18 cellular contexts compared by ENCODE assay signal in the genomic region with DNA sequence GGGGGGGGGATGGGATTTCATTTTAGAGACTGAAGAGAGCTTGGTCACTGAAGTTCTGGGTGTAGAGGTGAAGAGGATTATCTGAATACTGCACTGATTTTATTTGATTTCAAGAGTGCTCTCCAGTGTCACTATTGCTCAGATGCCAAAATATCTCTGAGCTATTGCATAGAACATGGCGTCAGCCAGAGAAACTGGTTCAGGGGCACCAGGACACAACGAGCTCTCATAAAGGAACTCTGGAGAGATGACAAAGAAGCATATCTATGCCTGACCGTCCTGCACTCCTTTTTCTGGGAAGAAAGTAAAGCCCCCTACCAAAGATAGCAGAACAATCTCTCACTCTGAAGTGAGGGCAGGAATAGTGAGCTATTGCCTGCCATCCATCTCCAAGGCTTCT. TPM values are rescaled to one million over a fixed set of nuclear protein-coding genes. Genes with fewer than 3 reads are reported as not detected.
A peak's percentile ranks its signal among the peaks of the same experiment; 100 is the strongest.
DNase-seq lines count a peak whose midpoint lies in the region; ATAC-seq and TF ChIP-seq lines count a peak whose summit lies in the region.
"Had no signal": no experiment of that assay in that cellular context is flagged by ENCODE, and none has a peak within 500 bp of the region (broad histone marks: within the 10 kb centered on the region; RNA-seq: fewer than 3 reads in every experiment).

No MANE protein-coding gene starts in this region.

- H4K91ac ChIP-seq in mesenchymal stem cell (ENCODE audit: low read length), result no peak overlapping the region

- no peaks in the 10 kb centered on the region for H3K9me3 ChIP-seq in SK-N-SH
- no peaks in the 10 kb centered on the region for H3K9me3 ChIP-seq in endocrine pancreas (ENCODE audit: control insufficient read depth, low read length)
- H3K9me3 ChIP-seq in mesenchymal stem cell (ENCODE audit: control insufficient read depth, low read length), result no peaks in the 10 kb centered on the region
- H3K9me3 ChIP-seq in suprapubic skin, result no peaks in the 10 kb centered on the region

- H3K79me1 ChIP-seq in mesenchymal stem cell (replicated peaks; ENCODE audit: low read length, poor library complexity, severe bottlenecking), result no peaks in the 10 kb centered on the region

- CTCF ChIA-PET in SK-N-SH (lab: Yijun Ruan, JAX), result interaction anchor here (0.8 to 16.8 kb wide), 7 partner anchors 9 to 113 kb away, joined by 3 to 495 read pairs (median 4); partner anchors contain the start of gene CEBPE

- POLR2A ChIA-PET in SK-N-SH (lab: Yijun Ruan, JAX), result interaction anchor here (0.6 kb wide), 1 partner anchor 14 kb away, joined by 3 read pairs; no protein-coding TSS in a partner anchor

- TF ChIP-seq EP300 in SK-N-SH (IDR thresholded peaks at IDR 0.05; ENCODE audit: borderline replicate concordance in 1 of 2, low read depth in 1 of 2, low read length in 1 of 2) (no peak), suprapubic skin (IDR thresholded peaks at IDR 0.05) (no peak)

- H2BK15ac ChIP-seq in mesenchymal stem cell (ENCODE audit: low read depth, poor library complexity, severe bottlenecking), result no peak overlapping the region

- TF ChIP-seq POLR2A in suprapubic skin (IDR thresholded peaks at IDR 0.05), result no peak

- H2BK120ac ChIP-seq in mesenchymal stem cell (ENCODE audit: low read depth, low read length), result no peak overlapping the region

- H3K23ac ChIP-seq in mesenchymal stem cell (ENCODE audit: low read length in 2 of 2), result no peak overlapping the region

- 16% methylated on average over 3 of the region's 3 CpGs for WGBS in SK-N-SH (ENCODE audit: low lambda C conversion rate)
- WGBS in mesenchymal stem cell, result 81% methylated on average over 3 of the region's 3 CpGs
- 34% methylated on average over 3 of the region's 3 CpGs for WGBS in suprapubic skin

- no peak for ATAC-seq in SK-N-SH treated with all-trans-retinoic acid at 6 μM for 48 hours
- ATAC-seq in GM21786 (IDR thresholded peaks at IDR 0.05; ENCODE audit: unreplicated experiment), result no peak

- no peak overlapping the region for H4K8ac ChIP-seq in mesenchymal stem cell (ENCODE audit: low read length)

- H3K4me3 ChIP-seq in SK-N-SH (ENCODE audit: low read depth in 2 of 2, low read length in 1 of 2) (no peak overlapping the region; a peak in 1 of 4 replicates), endocrine pancreas (ENCODE audit: control insufficient read depth, insufficient read depth, low read length) (peak overlapping the region; percentile 94), mesenchymal stem cell (ENCODE audit: insufficient read depth in 1 of 2, low read depth in 1 of 2, low read length in 2 of 2) (peak overlapping the region in 1 of 2 experiments; percentile 81), suprapubic skin (peak overlapping the region; percentile 56)

- H3K14ac ChIP-seq in mesenchymal stem cell (ENCODE audit: low read length in 2 of 2), result no peak overlapping the region

- H3K4me1 ChIP-seq in SK-N-SH (ENCODE audit: control insufficient read depth in 1 of 2, insufficient read depth in 2 of 2, low read depth in 1 of 2, low read length in 1 of 2), result peaks cover 0 to 2% of the 10 kb centered on the region in 2 experiments; a peak in 1 of 4 replicates
- no peaks in the 10 kb centered on the region for H3K4me1 ChIP-seq in endocrine pancreas (ENCODE audit: control insufficient read depth, insufficient read depth, low read length)
- H3K4me1 ChIP-seq in mesenchymal stem cell (ENCODE audit: control insufficient read depth, insufficient read depth, low read depth, low read length), result peaks cover 6% of the 10 kb centered on the region
- peaks cover 28% of the 10 kb centered on the region for H3K4me1 ChIP-seq in suprapubic skin

- TF ChIP-seq RAD21 in SK-N-SH (IDR thresholded peaks at IDR 0.05; ENCODE audit: low read length), result no peak

- H3K27me3 ChIP-seq in SK-N-SH (ENCODE audit: insufficient read depth) (peaks cover 30% of the 10 kb centered on the region), endocrine pancreas (ENCODE audit: control insufficient read depth, insufficient read depth, low read length) (no peaks in the 10 kb centered on the region), mesenchymal stem cell (ENCODE audit: control insufficient read depth in 1 of 2, insufficient read depth in 1 of 2, low read length in 2 of 2) (peaks cover 14 to 24% of the 10 kb centered on the region in 2 experiments), suprapubic skin (peaks cover 4% of the 10 kb centered on the region)

- H3F3A ChIP-seq in SK-N-SH (replicated peaks; ENCODE audit: insufficient read depth), result no peaks in the 10 kb centered on the region

- H3K27ac ChIP-seq in SK-N-SH (ENCODE audit: low read depth in 2 of 2, low read length in 1 of 2), result no peak overlapping the region
- H3K27ac ChIP-seq in mesenchymal stem cell (ENCODE audit: low read length, poor library complexity, severe bottlenecking), result no peak overlapping the region
- H3K27ac ChIP-seq in suprapubic skin, result no peak overlapping the region
- H3K27ac ChIP-seq: 22Rv1 had no signal

- H3K79me2 ChIP-seq in SK-N-SH (ENCODE audit: insufficient read depth), result no peaks in the 10 kb centered on the region

- DNase-seq in SK-N-SH (no peak), mesenchymal stem cell (no peak), suprapubic skin (ENCODE audit: low spot score in 2 of 2) (peak in 1 of 2 donors; percentile 12), putamen (ENCODE audit: low spot score) (no peak), NCI-H345 treated with DMSO at 0.1 percent for 48 hours (lab: John Stamatoyannopoulos, UW; ENCODE audit: unreplicated experiment) (no peak)
- DNase-seq: activated B cell treated with CpG ODN at 0.5 μM for 24 hours, activated T-cell treated with anti-CD3 and anti-CD28 coated beads for 4 hours, anterior cingulate cortex, Calu3, erythroblast, IMR-90, NCI-H1105, NCI-H748 treated with DMSO at 0.1 percent for 48 hours had no signal

- H2AK5ac ChIP-seq in mesenchymal stem cell (ENCODE audit: low read length, severe bottlenecking), result no peak overlapping the region

- TF ChIP-seq CTCF in SK-N-SH (IDR thresholded peaks at IDR 0.05), result no peak
- no peak for TF ChIP-seq CTCF in suprapubic skin (IDR thresholded peaks at IDR 0.05)

- H4K20me1 ChIP-seq in SK-N-SH (ENCODE audit: insufficient read depth), result no peaks in the 10 kb centered on the region

- H2AFZ ChIP-seq in SK-N-SH (ENCODE audit: low read depth) (no peak overlapping the region), mesenchymal stem cell (ENCODE audit: low read depth, low read length) (no peak overlapping the region)

- no peak overlapping the region for H2BK5ac ChIP-seq in mesenchymal stem cell (ENCODE audit: low read depth, low read length, poor library complexity, severe bottlenecking)

- no peak overlapping the region for H2BK12ac ChIP-seq in mesenchymal stem cell (ENCODE audit: low read length in 2 of 2)

- no peaks in the 10 kb centered on the region for H3K9me2 ChIP-seq in SK-N-SH

- H3K4ac ChIP-seq in mesenchymal stem cell (ENCODE audit: low read depth in 1 of 2, low read length in 2 of 2), result no peak overlapping the region

- H3K9ac ChIP-seq in SK-N-SH (no peak overlapping the region), endocrine pancreas (ENCODE audit: control insufficient read depth, insufficient read depth, low read length) (peak overlapping the region; percentile 93), mesenchymal stem cell (ENCODE audit: low read length) (peak overlapping the region; percentile 87)

- H3K4me2 ChIP-seq in SK-N-SH, result peak overlapping the region; percentile 83; the same call in 1 of the 2 replicates
- no peak overlapping the region for H3K4me2 ChIP-seq in mesenchymal stem cell (ENCODE audit: low read length, poor library complexity, severe bottlenecking)

- no peaks in the 10 kb centered on the region for H3K36me3 ChIP-seq in SK-N-SH (replicated peaks in 1 of 2; ENCODE audit: control insufficient read depth in 1 of 2, insufficient read depth in 2 of 2, low read length in 1 of 2)
- no peaks in the 10 kb centered on the region for H3K36me3 ChIP-seq in endocrine pancreas (ENCODE audit: control insufficient read depth, insufficient read depth, low read length)
- no peaks in the 10 kb centered on the region for H3K36me3 ChIP-seq in mesenchymal stem cell (ENCODE audit: control insufficient read depth in 1 of 2, insufficient read depth in 2 of 2, low read depth in 1 of 2, low read length in 2 of 2)
- no peaks in the 10 kb centered on the region for H3K36me3 ChIP-seq in suprapubic skin

- no peak overlapping the region for H3K18ac ChIP-seq in mesenchymal stem cell (ENCODE audit: low read depth in 1 of 2, low read length in 2 of 2)

TF ChIP-seq in SK-N-SH, 30 proteins besides CTCF, POLR2A, EP300 and RAD21:
- TF ChIP-seq MEF2A (IDR thresholded peaks at IDR 0.05; ENCODE audit: borderline replicate concordance, low read depth), result no peak

TF ChIP-seq in SK-N-SH treated with all-trans-retinoic acid at 6 μM for 48 hours, 23 proteins besides CTCF, POLR2A, EP300 and RAD21:
- TF ChIP-seq ZNF565 (CRISPR knock-in tag; conservative IDR thresholded peaks at IDR 0.05; ENCODE audit: low read depth) (no peak), TCF4 (CRISPR knock-in tag; IDR thresholded peaks at IDR 0.05; ENCODE audit: borderline replicate concordance) (no peak), ZFP3 (CRISPR knock-in tag; IDR thresholded peaks at IDR 0.05) (no peak), GLIS3 (CRISPR knock-in tag; IDR thresholded peaks at IDR 0.05) (no peak), SNAI2 (CRISPR knock-in tag; IDR thresholded peaks at IDR 0.05) (no peak)

RNA-seq across cellular contexts. Expression of gene SLC7A8, which starts 2.0 kb away (rescaled TPM):
- polyA plus RNA-seq in SK-N-SH (2012; rRNA removed), result 0.96 and 1.4 TPM in 2 replicates
- 0.75 and 1.4 TPM in 2 replicates for polyA plus RNA-seq in SK-N-SH (2012; cell fraction: cytosol; rRNA removed)
- 1.1 and 1.2 TPM in 2 replicates for polyA plus RNA-seq in SK-N-SH (2012; cell fraction: nucleus; rRNA removed)
- 3.8 TPM for polyA plus RNA-seq in mesenchymal stem cell (2013, experiment 1 of 2)
- polyA plus RNA-seq in mesenchymal stem cell (2013, experiment 2 of 2), result 3.5 TPM
- 10 to 100 TPM; 45.2 to 67.7 (median 53.2) TPM for total RNA-seq in suprapubic skin
- total RNA-seq: Calu3, IMR-90 had no signal

RNA-seq across cellular contexts. Expression of gene RNF212B, which starts 56.3 kb away (rescaled TPM):
- not detected in 2 replicates for polyA plus RNA-seq in SK-N-SH (2012; rRNA removed)
- polyA plus RNA-seq in SK-N-SH (2012; cell fraction: cytosol; rRNA removed), result not detected in 2 replicates
- polyA plus RNA-seq in SK-N-SH (2012; cell fraction: nucleus; rRNA removed), result not detected in 2 replicates
- not detected for polyA plus RNA-seq in mesenchymal stem cell (2013, experiment 1 of 2)
- not detected for polyA plus RNA-seq in mesenchymal stem cell (2013, experiment 2 of 2)
- not detected for total RNA-seq in suprapubic skin
- total RNA-seq: activated B cell treated with CpG ODN at 0.5 μM for 24 hours, Calu3, IMR-90, osteocyte had no signal
- polyA plus RNA-seq: IMR-90 had no signal

Comparison
In these comparisons a context has a peak if more than half of its experiments do, and no peak if none do; other contexts are left out.
1. H3K4me3 ChIP-seq: peak in endocrine pancreas (single experiment) and suprapubic skin (single experiment); none in SK-N-SH (0 of 2).